Comparison of ENCODE assay signal across 20 cellular contexts in genomic region chr4:159235779-159236368, GRCh38.
DNase-seq lines count a peak whose midpoint lies in the region; ATAC-seq and TF ChIP-seq lines count a peak whose summit lies in the region.
"Had no signal": no experiment of that assay in that cellular context is flagged by ENCODE, and none has a peak within 500 bp of the region (broad histone marks: within the 10 kb centered on the region; RNA-seq: fewer than 3 reads in every experiment).

No MANE protein-coding gene starts in this region.

- H3K79me2 ChIP-seq in hepatocyte, result peaks cover 66% of the 10 kb centered on the region

- no peak overlapping the region for H3K4me3 ChIP-seq in hepatocyte
- H3K4me3 ChIP-seq: ascending aorta, coronary artery, left lung, thyroid gland had no signal

- no peaks in the 10 kb centered on the region for H3K4me1 ChIP-seq in hepatocyte (ENCODE audit: insufficient read depth)

- no peak overlapping the region for H3K4me3 Mint-ChIP-seq in HFFc6
- H3K4me3 Mint-ChIP-seq: activated CD4-positive, alpha-beta memory T cell treated with anti-CD3 and anti-CD28 coated beads for 36 hours; activated naive CD4-positive, alpha-beta T cell treated with anti-CD3 and anti-CD28 coated beads, Interleukin-2, amount 10 ng/mL, durations not matched to agents 7 days and 5 days had no signal

- no peaks in the 10 kb centered on the region for H3K9me3 Mint-ChIP-seq in HFFc6
- H3K9me3 Mint-ChIP-seq: activated CD4-positive, alpha-beta memory T cell treated with anti-CD3 and anti-CD28 coated beads for 36 hours; activated naive CD4-positive, alpha-beta T cell treated with anti-CD3 and anti-CD28 coated beads, Interleukin-2, amount 10 ng/mL, durations not matched to agents 7 days and 5 days had no signal

- intact Hi-C loops in sciatic nerve (cut with DNase I), result no loop called here

- H3K36me3 Mint-ChIP-seq in HFFc6 (ENCODE audit: low read depth), result peaks cover 27% of the 10 kb centered on the region

- no peaks in the 10 kb centered on the region for H4K20me1 ChIP-seq in hepatocyte (ENCODE audit: insufficient read depth, poor library complexity, severe bottlenecking)

- no peaks in the 10 kb centered on the region for H3K27me3 ChIP-seq in hepatocyte
- H3K27me3 ChIP-seq: ascending aorta, left lung, thyroid gland had no signal

- peaks cover 38% of the 10 kb centered on the region for H3K4me1 Mint-ChIP-seq in HFFc6 (ENCODE audit: low read depth)

- peak; percentile 65 for ATAC-seq in sciatic nerve
- no peak for ATAC-seq in HG02588 (IDR thresholded peaks at IDR 0.05; ENCODE audit: unreplicated experiment)
- ATAC-seq in HG02973 (IDR thresholded peaks at IDR 0.05; ENCODE audit: unreplicated experiment), result no peak
- ATAC-seq: left lung had no signal

- no peak for TF ChIP-seq CTCF in HFFc6 (IDR thresholded peaks at IDR 0.05)
- no peak for TF ChIP-seq CTCF in hepatocyte (IDR thresholded peaks at IDR 0.05; ENCODE audit: poor library complexity)

- no peaks in the 10 kb centered on the region for H3K27me3 Mint-ChIP-seq in HFFc6 (ENCODE audit: insufficient read depth)
- H3K27me3 Mint-ChIP-seq: activated CD4-positive, alpha-beta memory T cell treated with anti-CD3 and anti-CD28 coated beads for 36 hours; activated naive CD4-positive, alpha-beta T cell treated with anti-CD3 and anti-CD28 coated beads, Interleukin-2, amount 10 ng/mL, durations not matched to agents 7 days and 5 days had no signal

- H3K9me2 ChIP-seq in hepatocyte (replicated peaks; ENCODE audit: insufficient read depth), result no peaks in the 10 kb centered on the region

- WGBS in hepatocyte (ENCODE audit: low lambda C conversion rate, missing lambda C conversion rate), result 89% methylated on average over 3 of the region's 3 CpGs

- peak overlapping the region; percentile 45 for H3K27ac Mint-ChIP-seq in HFFc6
- H3K27ac Mint-ChIP-seq: activated CD4-positive, alpha-beta memory T cell treated with anti-CD3 and anti-CD28 coated beads for 36 hours; activated naive CD4-positive, alpha-beta T cell treated with anti-CD3 and anti-CD28 coated beads, Interleukin-2, amount 10 ng/mL, durations not matched to agents 7 days and 5 days had no signal

- H3K9me3 ChIP-seq in hepatocyte (ENCODE audit: low read depth), result no peaks in the 10 kb centered on the region
- H3K9me3 ChIP-seq: left lung, thyroid gland had no signal

- DNase-seq in HFFc6, result no peak
- DNase-seq in dermis microvascular lymphatic vessel endothelial cell (ENCODE audit: low read depth in 2 of 2), result peak; percentile 93 to 94
- DNase-seq in hepatocyte (ENCODE audit: low spot score), result no peak
- DNase-seq in sciatic nerve (ENCODE audit: low spot score), result no peak
- DNase-seq in AG08396 (ENCODE audit: low spot score), result no peak
- DNase-seq in OCI-M2 (lab: John Stamatoyannopoulos, UW; ENCODE audit: unreplicated experiment), result no peak
- DNase-seq: activated CD4-positive, alpha-beta memory T cell treated with anti-CD3 and anti-CD28 coated beads for 36 hours; activated naive CD4-positive, alpha-beta T cell treated with anti-CD3 and anti-CD28 coated beads, Interleukin-2, amount 10 ng/mL, durations not matched to agents 7 days and 5 days; AML-193; left lung; NCI-H1417; NCI-H526 treated with DMSO at 0.1 percent for 48 hours; stimulated activated naive CD4-positive, alpha-beta T cell treated with Interleukin-2 at 50 U/mL for 16 hours; T-helper 1 cell; thyroid gland; WERI-Rb-1 had no signal

- no peak overlapping the region for H3K4me2 ChIP-seq in hepatocyte

- H3K27ac ChIP-seq in hepatocyte, result peak overlapping the region; percentile 1
- H3K27ac ChIP-seq: ascending aorta, coronary artery, left lung, WERI-Rb-1 had no signal

- H3K36me3 ChIP-seq in hepatocyte (replicated peaks; ENCODE audit: insufficient read depth, low read depth), result no peaks in the 10 kb centered on the region
- H3K36me3 ChIP-seq: ascending aorta, left lung, thyroid gland, WERI-Rb-1 had no signal

- H2AFZ ChIP-seq in hepatocyte, result no peak overlapping the region

Comparison
In these comparisons a context has a peak if more than half of its experiments do, and no peak if none do; other contexts are left out.
1. DNase-seq: peak in dermis microvascular lymphatic vessel endothelial cell (2 of 2); none in HFFc6 (single experiment), hepatocyte (single experiment), sciatic nerve (single experiment), AG08396 (single experiment) and OCI-M2 (single experiment).